ENCODE assay signal across 1 cellular context in genomic region chr3:49298511-49298910, GRCh38.
TF ChIP-seq lines count a peak whose summit lies in the region.

No MANE protein-coding gene starts in this region.

TF ChIP-seq in HepG2, 621 proteins besides CTCF, POLR2A, EP300 and RAD21 (continued from another document and continues in another):
- TF ChIP-seq AKNA (CRISPR knock-in tag; IDR thresholded peaks at IDR 0.05; ENCODE audit: borderline replicate concordance), result no peak
- no peak for TF ChIP-seq ZNF318 (CRISPR knock-in tag; IDR thresholded peaks at IDR 0.05)
- no peak for TF ChIP-seq HIC2 (CRISPR knock-in tag; IDR thresholded peaks at IDR 0.05; ENCODE audit: low read depth)
- peak; percentile 93 for TF ChIP-seq FOSL2 (CRISPR knock-in tag; IDR thresholded peaks at IDR 0.05)
- TF ChIP-seq PRMT3 (CRISPR knock-in tag; IDR thresholded peaks at IDR 0.05; ENCODE audit: borderline replicate concordance, low read depth), result no peak
- TF ChIP-seq ZBTB4 (CRISPR knock-in tag; IDR thresholded peaks at IDR 0.05; ENCODE audit: borderline replicate concordance), result no peak
- no peak for TF ChIP-seq SMYD3 (CRISPR knock-in tag; IDR thresholded peaks at IDR 0.05)
- TF ChIP-seq HNF4A (CRISPR knock-in tag; IDR thresholded peaks at IDR 0.05), result no peak
- peak; percentile 59 for TF ChIP-seq TEAD3 (CRISPR knock-in tag; optimal IDR thresholded peaks at IDR 0.05; ENCODE audit: borderline replicate concordance)
- TF ChIP-seq ZNF430 (CRISPR knock-in tag; IDR thresholded peaks at IDR 0.05), result no peak
- TF ChIP-seq ZBTB44 (CRISPR knock-in tag; IDR thresholded peaks at IDR 0.05), result no peak
- no peak for TF ChIP-seq KMT2A (CRISPR knock-in tag; IDR thresholded peaks at IDR 0.05)
- TF ChIP-seq REXO4 (CRISPR knock-in tag; IDR thresholded peaks at IDR 0.05; ENCODE audit: borderline replicate concordance), result no peak
- no peak for TF ChIP-seq SYNCRIP (IDR thresholded peaks at IDR 0.05; ENCODE audit: insufficient read depth, low read depth, low read length)
- no peak for TF ChIP-seq ZNF513 (CRISPR knock-in tag; conservative IDR thresholded peaks at IDR 0.05)
- 0 out of 2 replicates have a peak, but pooled peaks have one; percentile 13 for TF ChIP-seq SAP130 (CRISPR knock-in tag; IDR thresholded peaks at IDR 0.05; ENCODE audit: low read depth)
- no peak for TF ChIP-seq ZNF512B (CRISPR knock-in tag; IDR thresholded peaks at IDR 0.05; ENCODE audit: borderline replicate concordance)
- TF ChIP-seq JUND (CRISPR knock-in tag; IDR thresholded peaks at IDR 0.05), result peak; percentile 40; the same call in 1 of the 2 replicates
- no peak for TF ChIP-seq ATAD3A (CRISPR knock-in tag; IDR thresholded peaks at IDR 0.05)
- no peak for TF ChIP-seq ZNF282 (IDR thresholded peaks at IDR 0.05; ENCODE audit: partially characterized antibody)
- no peak for TF ChIP-seq ZNF33B (CRISPR knock-in tag; IDR thresholded peaks at IDR 0.05)
- no peak for TF ChIP-seq ZNF496 (CRISPR knock-in tag; IDR thresholded peaks at IDR 0.05; ENCODE audit: insufficient replicate concordance)
- no peak for TF ChIP-seq NFE2L2 (IDR thresholded peaks at IDR 0.05; ENCODE audit: low read length)
- no peak for TF ChIP-seq DRAP1 (CRISPR knock-in tag; IDR thresholded peaks at IDR 0.05)
- no peak for TF ChIP-seq NCOA1 (CRISPR knock-in tag; IDR thresholded peaks at IDR 0.05)
- no peak for TF ChIP-seq TARDBP (CRISPR knock-in tag; IDR thresholded peaks at IDR 0.05)
- no peak for TF ChIP-seq ZNF354B (CRISPR knock-in tag; IDR thresholded peaks at IDR 0.05)
- TF ChIP-seq ZNF557 (CRISPR knock-in tag; IDR thresholded peaks at IDR 0.05), result no peak
- TF ChIP-seq SALL2 (CRISPR knock-in tag; IDR thresholded peaks at IDR 0.05), result no peak
- no peak for TF ChIP-seq SP140L (CRISPR knock-in tag; IDR thresholded peaks at IDR 0.05; ENCODE audit: borderline replicate concordance)
- TF ChIP-seq TMF1 (CRISPR knock-in tag; IDR thresholded peaks at IDR 0.05; ENCODE audit: low read depth), result no peak
